In the genomic region with DNA sequence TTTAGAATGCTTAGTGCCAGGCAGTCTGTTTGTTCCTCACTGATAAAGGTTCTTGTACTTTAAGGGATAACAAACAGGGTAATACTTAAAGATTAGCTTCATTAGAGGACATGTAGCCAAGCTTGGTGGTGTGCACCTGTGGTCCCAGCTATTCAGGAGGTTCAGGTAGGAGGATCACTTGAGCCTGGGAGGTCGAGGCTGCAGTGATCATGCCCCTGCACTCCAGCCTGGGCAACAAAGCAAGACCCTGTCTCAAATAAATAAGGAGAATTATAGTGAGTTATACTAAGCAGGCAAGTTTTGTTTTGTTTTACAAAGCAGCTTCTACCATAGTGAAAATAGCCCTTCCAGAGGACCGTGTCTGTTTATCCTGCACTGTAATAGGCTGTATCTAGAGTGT, we compare ENCODE assay signal across 13 cellular contexts.
"Had no signal": no experiment of that assay in that cellular context is flagged by ENCODE, and none has a peak within 500 bp of the region (broad histone marks: within the 10 kb centered on the region; RNA-seq: fewer than 3 reads in every experiment).

No MANE protein-coding gene starts in this region.

- DNase-seq: activated CD4-positive, alpha-beta T cell treated with anti-CD3 and anti-CD28 coated beads, Interleukin-2, amount 50 U/mL, for 4 hours; activated CD4-positive, CD25-positive, alpha-beta regulatory T cell treated with anti-CD3 and anti-CD28 coated beads, Interleukin-2, amount 50 U/mL, for 72 hours; activated effector memory CD4-positive, alpha-beta T cell treated with Interleukin-2 at 50 U/mL for 16 hours; activated T-cell treated with anti-CD3 and anti-CD28 coated beads, Interleukin-2, amount 50 U/mL, for 1 hour; gastrocnemius medialis; heart right ventricle; left ventricle myocardium superior; midbrain; right cardiac atrium; stimulated activated CD4-positive, alpha-beta T cell treated with anti-CD3 and anti-CD28 coated beads, Interleukin-2, amount 100 ng/mL, for 24 hours; stimulated activated naive B cell treated with anti-CD40 and anti-IgM and Interleukin-4, amounts not matched to agents 10 μg/mL and 1 μg/mL and 100 μg/mL, for 72 hours had no signal

- H3K27ac ChIP-seq: ascending aorta, gastrocnemius medialis, heart right ventricle, tibial nerve had no signal

- H3K4me3 ChIP-seq: ascending aorta, gastrocnemius medialis, heart right ventricle, tibial nerve had no signal

- H3K27me3 ChIP-seq: ascending aorta, gastrocnemius medialis, heart right ventricle, tibial nerve had no signal

- ATAC-seq: gastrocnemius medialis; heart right ventricle; left ventricle myocardium superior; right cardiac atrium; stimulated activated naive B cell treated with anti-CD40 and anti-IgM and Interleukin-4, amounts not matched to agents 10 μg/mL and 1 μg/mL and 100 μg/mL, for 72 hours had no signal

- H3K9me3 ChIP-seq: ascending aorta, gastrocnemius medialis, heart right ventricle, tibial nerve had no signal
